ENCODE assay signal across 8 cellular contexts in the genomic region with DNA sequence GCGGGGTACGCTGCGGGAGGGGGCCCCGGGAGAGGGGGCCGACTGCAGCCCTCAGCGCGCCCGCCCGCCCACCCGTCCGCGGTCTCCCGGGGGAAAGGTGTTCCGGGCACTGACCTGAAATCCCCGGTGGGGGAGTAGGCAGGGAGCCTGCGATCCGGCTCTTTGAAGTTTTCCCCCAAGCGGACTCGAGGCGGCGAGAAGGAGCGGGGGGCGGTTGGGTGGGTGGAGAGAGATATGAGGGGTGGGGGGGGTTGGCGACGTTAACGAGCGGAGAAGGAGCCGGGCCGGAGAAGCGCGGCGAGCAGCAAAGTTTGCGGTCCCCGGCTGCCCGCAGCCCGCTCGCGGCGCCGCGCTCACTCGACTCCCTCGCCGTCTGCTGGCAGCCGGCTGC. TPM values are rescaled to one million over a fixed set of nuclear protein-coding genes. Genes with fewer than 3 reads are reported as not detected.
DNase-seq lines count a peak whose midpoint lies in the region; ATAC-seq and TF ChIP-seq lines count a peak whose summit lies in the region.

No MANE protein-coding gene starts in this region.

- peaks cover 31% of the 10 kb centered on the region for H3K4me1 Mint-ChIP-seq in activated CD8-positive, alpha-beta memory T cell treated with anti-CD3 and anti-CD28 coated beads, Interleukin-2, amount 10 ng/mL, durations not matched to agents 7 days and 5 days
- H3K4me1 Mint-ChIP-seq in stimulated activated naive CD8-positive, alpha-beta T cell treated with anti-CD3 and anti-CD28 coated beads, Interleukin-15, amount 100 ng/mL, for 72 hours = peaks cover 54% of the 10 kb centered on the region

- peak overlapping the region; percentile 82 for H3K4me3 Mint-ChIP-seq in activated CD8-positive, alpha-beta memory T cell treated with anti-CD3 and anti-CD28 coated beads, Interleukin-2, amount 10 ng/mL, durations not matched to agents 7 days and 5 days
- H3K4me3 Mint-ChIP-seq in stimulated activated naive CD8-positive, alpha-beta T cell treated with anti-CD3 and anti-CD28 coated beads, Interleukin-15, amount 100 ng/mL, for 72 hours = peak overlapping the region; percentile 92 to 94

- no peak overlapping the region for H3K27ac ChIP-seq in iPS-18a (ENCODE audit: low read length)

- H3K36me3 ChIP-seq in iPS-18a (ENCODE audit: control insufficient read depth, low read depth, low read length) = no peaks in the 10 kb centered on the region

- no peaks in the 10 kb centered on the region for H3K27me3 Mint-ChIP-seq in activated CD8-positive, alpha-beta memory T cell treated with anti-CD3 and anti-CD28 coated beads, Interleukin-2, amount 10 ng/mL, durations not matched to agents 7 days and 5 days
- H3K27me3 Mint-ChIP-seq in stimulated activated naive CD8-positive, alpha-beta T cell treated with anti-CD3 and anti-CD28 coated beads, Interleukin-15, amount 100 ng/mL, for 72 hours = no peaks in the 10 kb centered on the region

- peak; percentile 77 for DNase-seq in activated CD8-positive, alpha-beta memory T cell treated with anti-CD3 and anti-CD28 coated beads for 24 hours
- no peak for DNase-seq in activated CD8-positive, alpha-beta memory T cell treated with anti-CD3 and anti-CD28 coated beads, Interleukin-2, amount 50 U/mL, for 4 hours
- DNase-seq in activated CD8-positive, alpha-beta memory T cell treated with anti-CD3 and anti-CD28 coated beads, Interleukin-2, amount 10 ng/mL, durations not matched to agents 7 days and 5 days = no peak
- peak; percentile 50 to 53 for DNase-seq in stimulated activated naive CD8-positive, alpha-beta T cell treated with anti-CD3 and anti-CD28 coated beads, Interleukin-15, amount 100 ng/mL, for 72 hours
- no peak for DNase-seq in GM20000 (ENCODE audit: low spot score)
- DNase-seq in mesenteric fat pad (ENCODE audit: low spot score) = no peak

- peaks cover 46% of the 10 kb centered on the region for H3K4me1 ChIP-seq in iPS-18a (ENCODE audit: control insufficient read depth, low read depth, low read length)

- peaks cover 9% of the 10 kb centered on the region for H3K36me3 Mint-ChIP-seq in activated CD8-positive, alpha-beta memory T cell treated with anti-CD3 and anti-CD28 coated beads, Interleukin-2, amount 10 ng/mL, durations not matched to agents 7 days and 5 days

- H3K4me3 ChIP-seq in iPS-18a (ENCODE audit: low read length) = peak overlapping the region; percentile 76

- H3K9ac ChIP-seq in iPS-18a (ENCODE audit: low read length) = no peak overlapping the region

- H3K9me3 Mint-ChIP-seq in activated CD8-positive, alpha-beta memory T cell treated with anti-CD3 and anti-CD28 coated beads, Interleukin-2, amount 10 ng/mL, durations not matched to agents 7 days and 5 days (ENCODE audit: low read depth) = no peaks in the 10 kb centered on the region
- H3K9me3 Mint-ChIP-seq in stimulated activated naive CD8-positive, alpha-beta T cell treated with anti-CD3 and anti-CD28 coated beads, Interleukin-15, amount 100 ng/mL, for 72 hours = no peaks in the 10 kb centered on the region

- H3K9me3 ChIP-seq in iPS-18a (ENCODE audit: control insufficient read depth, low read depth, low read length) = no peaks in the 10 kb centered on the region

- peak overlapping the region; percentile 70 for H3K27ac Mint-ChIP-seq in activated CD8-positive, alpha-beta memory T cell treated with anti-CD3 and anti-CD28 coated beads, Interleukin-2, amount 10 ng/mL, durations not matched to agents 7 days and 5 days
- H3K27ac Mint-ChIP-seq in stimulated activated naive CD8-positive, alpha-beta T cell treated with anti-CD3 and anti-CD28 coated beads, Interleukin-15, amount 100 ng/mL, for 72 hours = peak overlapping the region in 1 of 2 donors; percentile 83

- TF ChIP-seq CTCF in GM20000 (IDR thresholded peaks at IDR 0.05; ENCODE audit: extremely low read depth, missing control alignments) = no peak

- H3K27me3 ChIP-seq in iPS-18a (ENCODE audit: control insufficient read depth, insufficient read depth, low read length) = peaks cover 71% of the 10 kb centered on the region

- ATAC-seq in activated CD8-positive, alpha-beta memory T cell treated with anti-CD3 and anti-CD28 coated beads, Interleukin-2, amount 10 ng/mL, durations not matched to agents 7 days and 5 days = no peak
- ATAC-seq in stimulated activated naive CD8-positive, alpha-beta T cell treated with anti-CD3 and anti-CD28 coated beads, Interleukin-15, amount 100 ng/mL, for 72 hours = peak; percentile 0
- no peak for ATAC-seq in HG03520 (IDR thresholded peaks at IDR 0.05; ENCODE audit: unreplicated experiment)

- CTCF ChIA-PET in activated CD8-positive, alpha-beta memory T cell treated with anti-CD3 and anti-CD28 coated beads, Interleukin-2, amount 10 ng/mL, durations not matched to agents 7 days and 5 days (lab: Charles Lee) = interaction anchor here (0.9 to 1.4 kb wide), 3 partner anchors 28 to 84 kb away, joined by 3 to 7 read pairs (median 3); no protein-coding TSS in a partner anchor

RNA-seq across cellular contexts. Expression of a gene that starts 0.7 kb away (rescaled TPM):
- total RNA-seq in activated CD8-positive, alpha-beta memory T cell treated with anti-CD3 and anti-CD28 coated beads, Interleukin-2, amount 10 ng/mL, durations not matched to agents 7 days and 5 days = 10 to 100 TPM; 43.9 to 58.0 TPM
- 20.5 TPM for total RNA-seq in mesenteric fat pad

Comparison
In these comparisons a context has a peak if more than half of its experiments do, and no peak if none do; other contexts are left out.
1. DNase-seq: peak in activated CD8-positive, alpha-beta memory T cell treated with anti-CD3 and anti-CD28 coated beads for 24 hours (single experiment) and stimulated activated naive CD8-positive, alpha-beta T cell treated with anti-CD3 and anti-CD28 coated beads, Interleukin-15, amount 100 ng/mL, for 72 hours (2 of 2); none in activated CD8-positive, alpha-beta memory T cell treated with anti-CD3 and anti-CD28 coated beads, Interleukin-2, amount 50 U/mL, for 4 hours (single experiment), activated CD8-positive, alpha-beta memory T cell treated with anti-CD3 and anti-CD28 coated beads, Interleukin-2, amount 10 ng/mL, durations not matched to agents 7 days and 5 days (single experiment), GM20000 (single experiment) and mesenteric fat pad (single experiment).